In genomic region chr4:41039312-41039711, GRCh38 we compare ENCODE assay signal across 29 cellular contexts.
"Had no signal": no experiment of that assay in that cellular context is flagged by ENCODE, and none has a peak within 500 bp of the region (broad histone marks: within the 10 kb centered on the region; RNA-seq: fewer than 3 reads in every experiment).

No MANE protein-coding gene starts in this region.

- H3K4me1 Mint-ChIP-seq: activated CD4-positive, alpha-beta memory T cell treated with anti-CD3 and anti-CD28 coated beads, Interleukin-2, amount 10 ng/mL, durations not matched to agents 7 days and 5 days; activated CD4-positive, alpha-beta T cell treated with anti-CD3 and anti-CD28 coated beads, Interleukin-2, amount 10 ng/mL, durations not matched to agents 7 days and 5 days; activated naive CD4-positive, alpha-beta T cell treated with anti-CD3 and anti-CD28 coated beads, Interleukin-2, amount 10 ng/mL, durations not matched to agents 7 days and 5 days; activated naive CD8-positive, alpha-beta T cell treated with anti-CD3 and anti-CD28 coated beads, Interleukin-2, amount 10 ng/mL, durations not matched to agents 7 days and 5 days; central memory CD8-positive, alpha-beta T cell had no signal

- H3K9me3 Mint-ChIP-seq: activated CD4-positive, alpha-beta T cell treated with anti-CD3 and anti-CD28 coated beads, Interleukin-2, amount 10 ng/mL, durations not matched to agents 7 days and 5 days; activated naive CD4-positive, alpha-beta T cell treated with anti-CD3 and anti-CD28 coated beads, Interleukin-2, amount 10 ng/mL, durations not matched to agents 7 days and 5 days; activated naive CD8-positive, alpha-beta T cell treated with anti-CD3 and anti-CD28 coated beads, Interleukin-2, amount 10 ng/mL, durations not matched to agents 7 days and 5 days had no signal

- H3K4me1 ChIP-seq: esophagus muscularis mucosa, foreskin keratinocyte had no signal

- DNase-seq: activated CD4-positive, alpha-beta memory T cell treated with anti-CD3 and anti-CD28 coated beads, Interleukin-2, amount 10 ng/mL, durations not matched to agents 7 days and 5 days; activated CD4-positive, alpha-beta T cell treated with anti-CD3 and anti-CD28 coated beads for 1 hour; activated CD4-positive, alpha-beta T cell treated with anti-CD3 and anti-CD28 coated beads for 4 hours; activated CD4-positive, alpha-beta T cell treated with anti-CD3 and anti-CD28 coated beads, Interleukin-2, amount 10 ng/mL, durations not matched to agents 7 days and 5 days; activated CD4-positive, alpha-beta T cell treated with anti-CD3 and anti-CD28 coated beads, Interleukin-2, amount 50 U/mL, for 4 hours; activated CD8-positive, alpha-beta memory T cell treated with anti-CD3 and anti-CD28 coated beads, Interleukin-2, amount 50 U/mL, for 48 hours; activated gamma-delta T cell; activated naive CD4-positive, alpha-beta T cell; activated naive CD4-positive, alpha-beta T cell treated with anti-CD3 and anti-CD28 coated beads, Interleukin-2, amount 10 ng/mL, durations not matched to agents 7 days and 5 days; activated naive CD8-positive, alpha-beta T cell treated with anti-CD3 and anti-CD28 coated beads, Interleukin-2, amount 10 ng/mL, durations not matched to agents 7 days and 5 days; activated T-cell treated with anti-CD3 and anti-CD28 coated beads for 4 hours; activated T-cell treated with anti-CD3 and anti-CD28 coated beads, Interleukin-2, amount 50 U/mL, for 24 hours; activated T-cell treated with anti-CD3 and anti-CD28 coated beads, Interleukin-2, amount 50 U/mL, for 72 hours; amniotic stem cell; anterior cingulate cortex; brain microvascular endothelial cell; dorsolateral prefrontal cortex; effector memory CD4-positive, alpha-beta T cell; erythroblast; foreskin keratinocyte; head of caudate nucleus; T-helper 2 cell had no signal

- H3K36me3 Mint-ChIP-seq: activated naive CD4-positive, alpha-beta T cell treated with anti-CD3 and anti-CD28 coated beads, Interleukin-2, amount 10 ng/mL, durations not matched to agents 7 days and 5 days; activated naive CD4-positive, alpha-beta T cell treated with anti-CD3 and anti-CD28 coated beads, Interleukin-2, amount 50 U/mL, for 72 hours; activated naive CD8-positive, alpha-beta T cell treated with anti-CD3 and anti-CD28 coated beads, Interleukin-2, amount 10 ng/mL, durations not matched to agents 7 days and 5 days had no signal

- FAIRE-seq: astrocyte, bronchial epithelial cell had no signal

- H3K36me3 ChIP-seq: brain microvascular endothelial cell, esophagus muscularis mucosa had no signal

- H3K27me3 ChIP-seq: brain microvascular endothelial cell, dorsolateral prefrontal cortex, esophagus muscularis mucosa, foreskin keratinocyte had no signal

- H3K27ac ChIP-seq: brain microvascular endothelial cell, coronary artery, esophagus muscularis mucosa, foreskin keratinocyte had no signal

- H3K27ac Mint-ChIP-seq: activated CD4-positive, alpha-beta memory T cell treated with anti-CD3 and anti-CD28 coated beads, Interleukin-2, amount 10 ng/mL, durations not matched to agents 7 days and 5 days; activated CD4-positive, alpha-beta T cell treated with anti-CD3 and anti-CD28 coated beads, Interleukin-2, amount 10 ng/mL, durations not matched to agents 7 days and 5 days; activated naive CD4-positive, alpha-beta T cell treated with anti-CD3 and anti-CD28 coated beads, Interleukin-2, amount 10 ng/mL, durations not matched to agents 7 days and 5 days; activated naive CD4-positive, alpha-beta T cell treated with anti-CD3 and anti-CD28 coated beads, Interleukin-2, amount 50 U/mL, for 72 hours; activated naive CD8-positive, alpha-beta T cell treated with anti-CD3 and anti-CD28 coated beads, Interleukin-2, amount 10 ng/mL, durations not matched to agents 7 days and 5 days; activated T-cell treated with anti-CD3 and anti-CD28 coated beads, Interleukin-2, amount 50 U/mL, for 24 hours; activated T-cell treated with anti-CD3 and anti-CD28 coated beads, Interleukin-2, amount 50 U/mL, for 72 hours; dendritic cell treated with granulocyte-macrophage colony-stimulating factor and Interleukin-4, amounts not matched to agents 40 ng/mL and 50 ng/mL, for 4 days had no signal

- H3K4me3 Mint-ChIP-seq: activated CD4-positive, alpha-beta memory T cell treated with anti-CD3 and anti-CD28 coated beads, Interleukin-2, amount 10 ng/mL, durations not matched to agents 7 days and 5 days; activated CD4-positive, alpha-beta T cell treated with anti-CD3 and anti-CD28 coated beads, Interleukin-2, amount 10 ng/mL, durations not matched to agents 7 days and 5 days; activated naive CD4-positive, alpha-beta T cell treated with anti-CD3 and anti-CD28 coated beads, Interleukin-2, amount 10 ng/mL, durations not matched to agents 7 days and 5 days; activated naive CD8-positive, alpha-beta T cell treated with anti-CD3 and anti-CD28 coated beads, Interleukin-2, amount 10 ng/mL, durations not matched to agents 7 days and 5 days; activated T-cell treated with anti-CD3 and anti-CD28 coated beads, Interleukin-2, amount 50 U/mL, for 24 hours; activated T-cell treated with anti-CD3 and anti-CD28 coated beads, Interleukin-2, amount 50 U/mL, for 72 hours; central memory CD8-positive, alpha-beta T cell; dendritic cell treated with granulocyte-macrophage colony-stimulating factor and Interleukin-4, amounts not matched to agents 40 ng/mL and 50 ng/mL, for 4 days had no signal

- H3K4me3 ChIP-seq: coronary artery, dorsolateral prefrontal cortex, esophagus muscularis mucosa had no signal

- ATAC-seq: activated naive CD4-positive, alpha-beta T cell treated with anti-CD3 and anti-CD28 coated beads, Interleukin-2, amount 50 U/mL, for 72 hours; activated T-cell treated with anti-CD3 and anti-CD28 coated beads, Interleukin-2, amount 50 U/mL, for 72 hours; foreskin keratinocyte had no signal
